8 cellular contexts compared by ENCODE assay signal in genomic region chr1:32072622-32073386, GRCh38. TPM values are rescaled to one million over a fixed set of nuclear protein-coding genes. Genes with fewer than 3 reads are reported as not detected.
DNase-seq lines count a peak whose midpoint lies in the region; ATAC-seq and FAIRE-seq lines count a peak whose summit lies in the region.

TMEM39B (plus strand) TSS chr1:32072939; CDS start chr1:32073048, 109 bp downstream.

- POLR2A ChIA-PET in activated CD8-positive, alpha-beta memory T cell treated with anti-CD3 and anti-CD28 coated beads for 36 hours (lab: Charles Lee) = interaction anchor here (0.5 to 1.4 kb wide), 10 partner anchors 10 to 265 kb away, joined by 3 to 9 read pairs (median 6); partner anchors contain the start of genes KHDRBS1, KPNA6 and TXLNA

- DNase-seq in COR-L47 (lab: John Stamatoyannopoulos, UW) (peak; percentile 98), HTR-8/SVneo (ENCODE audit: insufficient read length, low spot score) (peak; percentile 87), NOMO-1 treated with DMSO at 0.1 percent for 48 hours (lab: John Stamatoyannopoulos, UW; ENCODE audit: unreplicated experiment) (peak; percentile 97), medulla oblongata (ENCODE audit: extremely low spot score) (peak; percentile 96)
- DNase-seq in effector CD8-positive, alpha-beta T cell (lab: John Stamatoyannopoulos, UW) = peak; percentile 91
- peak; percentile 84 for DNase-seq in stimulated activated CD8-positive, alpha-beta memory T cell treated with anti-CD3 and anti-CD28 coated beads, Interleukin-12 subunit alpha, Interleukin-12 subunit beta, amount 100 ng/mL, for 1 hour (ENCODE audit: low read depth)

- peak; percentile 31 for FAIRE-seq in HTR-8/SVneo (lab: Jason Lieb, UNC)

- peak; percentile 72 for ATAC-seq in GM21367 (IDR thresholded peaks at IDR 0.05; ENCODE audit: unreplicated experiment)

- CTCF ChIA-PET in activated CD8-positive, alpha-beta memory T cell treated with anti-CD3 and anti-CD28 coated beads for 36 hours (lab: Charles Lee) = interaction anchor here (0.5 to 4.5 kb wide), 8 partner anchors 12 to 378 kb away, joined by 3 to 17 read pairs (median 4); partner anchors contain the start of genes KPNA6 and PTP4A2

RNA-seq across cellular contexts. Expression of gene TMEM39B, which starts in this region (rescaled TPM):
- 10 to 100 TPM; 26.5 to 28.4 TPM for total RNA-seq in activated CD8-positive, alpha-beta memory T cell treated with anti-CD3 and anti-CD28 coated beads for 36 hours

Comparison
In these comparisons a context has a peak if more than half of its experiments do, and no peak if none do; other contexts are left out.
1. Peak in every context shown above with its lines: DNase-seq and ATAC-seq.